10 cellular contexts compared by ENCODE assay signal in genomic region chr15:64855206-64856000, GRCh38. TPM values are rescaled to one million over a fixed set of nuclear protein-coding genes. Genes with fewer than 3 reads are reported as not detected.
A peak's percentile ranks its signal among the peaks of the same experiment; 100 is the strongest.
DNase-seq lines count a peak whose midpoint lies in the region; TF ChIP-seq lines count a peak whose summit lies in the region.
"Had no signal": no experiment of that assay in that cellular context is flagged by ENCODE, and none has a peak within 500 bp of the region (broad histone marks: within the 10 kb centered on the region; RNA-seq: fewer than 3 reads in every experiment).

No MANE protein-coding gene starts in this region.

- no peak for TF ChIP-seq CTCF in type B pancreatic cell (conservative IDR thresholded peaks at IDR 0.05)

- peak overlapping the region in 1 of 2 experiments; percentile 97 for H2BK12ac ChIP-seq in mesenchymal stem cell (ENCODE audit: low read length in 2 of 2)

- H3K27me3 ChIP-seq in mesenchymal stem cell (ENCODE audit: control insufficient read depth in 1 of 2, insufficient read depth in 1 of 2, low read length in 2 of 2): no peaks in the 10 kb centered on the region
- no peaks in the 10 kb centered on the region for H3K27me3 ChIP-seq in MG63

- H3K18ac ChIP-seq in mesenchymal stem cell (ENCODE audit: low read depth in 1 of 2, low read length in 2 of 2): peak overlapping the region; percentile 23 to 83

- H3K9ac ChIP-seq in mesenchymal stem cell (ENCODE audit: low read length): peak overlapping the region; percentile 53

- peaks cover 62% of the 10 kb centered on the region for H3K4me1 ChIP-seq in mesenchymal stem cell (ENCODE audit: control insufficient read depth, insufficient read depth, low read depth, low read length)

- H2BK5ac ChIP-seq in mesenchymal stem cell (ENCODE audit: low read depth, low read length, poor library complexity, severe bottlenecking): no peak overlapping the region

- peak overlapping the region; percentile 34 for H2AK5ac ChIP-seq in mesenchymal stem cell (ENCODE audit: low read length, severe bottlenecking)

- peak overlapping the region in 1 of 2 experiments; percentile 85 for H3K4ac ChIP-seq in mesenchymal stem cell (ENCODE audit: low read depth in 1 of 2, low read length in 2 of 2)

- H2BK15ac ChIP-seq in mesenchymal stem cell (ENCODE audit: low read depth, poor library complexity, severe bottlenecking): peak overlapping the region; percentile 70

- H3K4me2 ChIP-seq in mesenchymal stem cell (ENCODE audit: low read length, poor library complexity, severe bottlenecking): no peak overlapping the region

- H3K79me1 ChIP-seq in mesenchymal stem cell (replicated peaks; ENCODE audit: low read length, poor library complexity, severe bottlenecking): peaks cover 42% of the 10 kb centered on the region

- peak overlapping the region; percentile 65 for H2BK120ac ChIP-seq in mesenchymal stem cell (ENCODE audit: low read depth, low read length)

- H3K4me3 Mint-ChIP-seq in activated naive CD4-positive, alpha-beta T cell treated with anti-CD3 and anti-CD28 coated beads, Interleukin-2, amount 50 U/mL, for 24 hours: no peak overlapping the region
- H3K4me3 Mint-ChIP-seq in type B pancreatic cell: no peak overlapping the region

- H3K14ac ChIP-seq in mesenchymal stem cell (ENCODE audit: low read length in 2 of 2): no peak overlapping the region

- H3K27me3 Mint-ChIP-seq in activated naive CD4-positive, alpha-beta T cell treated with anti-CD3 and anti-CD28 coated beads, Interleukin-2, amount 50 U/mL, for 24 hours: no peaks in the 10 kb centered on the region
- H3K27me3 Mint-ChIP-seq in type B pancreatic cell: no peaks in the 10 kb centered on the region

- WGBS in mesenchymal stem cell: 79% methylated on average over 7 of the region's 7 CpGs

- H3K36me3 Mint-ChIP-seq in activated naive CD4-positive, alpha-beta T cell treated with anti-CD3 and anti-CD28 coated beads, Interleukin-2, amount 50 U/mL, for 24 hours: peaks cover 6% of the 10 kb centered on the region
- peaks cover 15% of the 10 kb centered on the region for H3K36me3 Mint-ChIP-seq in type B pancreatic cell

- no peak overlapping the region for H2AFZ ChIP-seq in mesenchymal stem cell (ENCODE audit: low read depth, low read length)

- H4K8ac ChIP-seq in mesenchymal stem cell (ENCODE audit: low read length): peak overlapping the region; percentile 28

- H3K27ac ChIP-seq in angular gyrus (ENCODE audit: low read depth, low read length): peak overlapping the region; percentile 50
- no peak overlapping the region for H3K27ac ChIP-seq in mesenchymal stem cell (ENCODE audit: low read length, poor library complexity, severe bottlenecking)

- peak overlapping the region; percentile 55 for H4K91ac ChIP-seq in mesenchymal stem cell (ENCODE audit: low read length)

- peak overlapping the region in 1 of 2 experiments; percentile 32 for H3K23ac ChIP-seq in mesenchymal stem cell (ENCODE audit: low read length in 2 of 2)

- H3K4me1 Mint-ChIP-seq in activated naive CD4-positive, alpha-beta T cell treated with anti-CD3 and anti-CD28 coated beads, Interleukin-2, amount 50 U/mL, for 24 hours: peaks cover 57% of the 10 kb centered on the region
- peaks cover 42% of the 10 kb centered on the region for H3K4me1 Mint-ChIP-seq in type B pancreatic cell (ENCODE audit: unreplicated experiment)

- no peak for DNase-seq in activated naive CD4-positive, alpha-beta T cell (lab: John Stamatoyannopoulos, UW)
- DNase-seq in mesenchymal stem cell: peak; percentile 42
- DNase-seq in type B pancreatic cell (ENCODE audit: extremely low spot score, unreplicated experiment): no peak
- no peak for DNase-seq in COR-L47 (lab: John Stamatoyannopoulos, UW)
- no peak for DNase-seq in MG63
- DNase-seq in NCI-H748 (lab: John Stamatoyannopoulos, UW; ENCODE audit: unreplicated experiment): no peak
- DNase-seq: OCI-M1 had no signal

- peaks cover 51 to 70% of the 10 kb centered on the region in 2 experiments for H3K36me3 ChIP-seq in mesenchymal stem cell (ENCODE audit: control insufficient read depth in 1 of 2, insufficient read depth in 2 of 2, low read depth in 1 of 2, low read length in 2 of 2)
- H3K36me3 ChIP-seq in MG63: peaks cover 32% of the 10 kb centered on the region

- H3K9me3 ChIP-seq in mesenchymal stem cell (ENCODE audit: control insufficient read depth, low read length) (no peaks in the 10 kb centered on the region), MG63 (no peaks in the 10 kb centered on the region)

- H3K4me3 ChIP-seq in mesenchymal stem cell (ENCODE audit: insufficient read depth in 1 of 2, low read depth in 1 of 2, low read length in 2 of 2): no peak overlapping the region
- no peak overlapping the region for H3K4me3 ChIP-seq in MG63
- H3K4me3 ChIP-seq: K562 had no signal

- H3K27ac Mint-ChIP-seq in activated naive CD4-positive, alpha-beta T cell treated with anti-CD3 and anti-CD28 coated beads, Interleukin-2, amount 50 U/mL, for 24 hours: peak overlapping the region; percentile 2
- H3K27ac Mint-ChIP-seq in type B pancreatic cell: peak overlapping the region; percentile 60

- no peaks in the 10 kb centered on the region for H3K9me3 Mint-ChIP-seq in activated naive CD4-positive, alpha-beta T cell treated with anti-CD3 and anti-CD28 coated beads, Interleukin-2, amount 50 U/mL, for 24 hours
- no peaks in the 10 kb centered on the region for H3K9me3 Mint-ChIP-seq in type B pancreatic cell

RNA-seq across cellular contexts. Expression of gene PLEKHO2, which starts 13.7 kb away (rescaled TPM):
- polyA plus RNA-seq in mesenchymal stem cell (2013, experiment 1 of 2): 16.3 TPM
- 17.0 TPM for polyA plus RNA-seq in mesenchymal stem cell (2013, experiment 2 of 2)
- total RNA-seq in type B pancreatic cell (ENCODE audit: low replicate concordance): 10.1 and 11.2 TPM in 2 replicates
- total RNA-seq in MG63 (2014; rRNA removed; shearing (Covaris generic); ENCODE audit: low replicate concordance): 10.9 and 25.0 TPM in 2 replicates

RNA-seq across cellular contexts. Expression of gene PIF1, which starts 30.0 kb away (rescaled TPM):
- polyA plus RNA-seq in mesenchymal stem cell (2013, experiment 1 of 2): 0.94 TPM
- polyA plus RNA-seq in mesenchymal stem cell (2013, experiment 2 of 2): 1.0 TPM
- 8.0 and 30.5 TPM in 2 replicates for total RNA-seq in type B pancreatic cell (ENCODE audit: low replicate concordance)
- total RNA-seq in MG63 (2014; rRNA removed; shearing (Covaris generic); ENCODE audit: low replicate concordance): 8.1 and 8.5 TPM in 2 replicates

RNA-seq across cellular contexts. Expression of gene ANKDD1A, which starts 56.3 kb away (rescaled TPM):
- polyA plus RNA-seq in mesenchymal stem cell (2013, experiment 1 of 2): 2.1 TPM
- polyA plus RNA-seq in mesenchymal stem cell (2013, experiment 2 of 2): 2.1 TPM
- total RNA-seq in type B pancreatic cell (ENCODE audit: low replicate concordance): 2.3 and 3.2 TPM in 2 replicates
- 3.3 and 4.7 TPM in 2 replicates for total RNA-seq in MG63 (2014; rRNA removed; shearing (Covaris generic); ENCODE audit: low replicate concordance)
